ENCODE assay signal across 1 cellular context in genomic region chr14:73777420-73777819, GRCh38.
TF ChIP-seq lines count a peak whose summit lies in the region.

No MANE protein-coding gene starts in this region.

TF ChIP-seq in GM23338, 12 proteins besides CTCF, POLR2A, EP300 and RAD21 (continued from another document):
- TF ChIP-seq REST (IDR thresholded peaks at IDR 0.05; ENCODE audit: unreplicated experiment) (no peak), ZNF114 (CRISPR knock-in tag; IDR thresholded peaks at IDR 0.05) (no peak), STAT1 (IDR thresholded peaks at IDR 0.05; ENCODE audit: unreplicated experiment) (no peak), NANOG (IDR thresholded peaks at IDR 0.05; ENCODE audit: borderline replicate concordance) (no peak)
